ENCODE assay signal across 8 cellular contexts in the genomic region with DNA sequence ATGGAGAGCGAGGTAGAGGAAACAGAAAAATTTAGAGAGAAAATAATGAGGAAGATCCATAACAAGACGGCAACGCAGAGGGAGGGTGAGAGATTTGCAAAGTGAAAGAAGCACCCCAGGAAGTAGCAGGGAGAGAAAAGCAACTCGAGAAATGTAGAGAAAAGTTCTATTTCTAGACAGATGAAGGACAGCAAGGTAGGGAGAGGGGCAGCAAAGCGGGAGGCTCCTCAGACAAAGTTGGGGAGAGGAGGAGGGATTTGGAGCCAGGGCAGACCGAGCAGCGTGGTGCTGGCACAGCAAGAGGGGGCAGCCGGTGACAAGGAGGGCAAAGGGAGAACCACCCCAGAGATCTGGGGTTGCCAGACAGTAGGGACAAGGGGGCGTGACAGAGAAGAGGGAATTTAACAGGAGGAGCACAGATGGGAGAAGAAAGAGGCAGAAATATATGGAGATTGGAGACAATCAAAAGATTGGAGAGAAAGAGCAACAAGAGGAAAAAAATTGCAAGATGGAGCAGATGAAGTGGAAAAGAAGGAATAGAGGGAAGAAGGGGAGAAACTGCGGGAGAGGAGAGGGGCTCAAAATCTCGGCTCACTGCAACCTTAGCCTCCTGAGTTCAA. TPM values are rescaled to one million over a fixed set of nuclear protein-coding genes. Genes with fewer than 3 reads are reported as not detected.
DNase-seq lines count a peak whose midpoint lies in the region; ATAC-seq and TF ChIP-seq lines count a peak whose summit lies in the region.

No MANE protein-coding gene starts in this region.

- 23 to 24% methylated on average over 11 of the region's 11 CpGs for WGBS in endodermal cell (ENCODE audit: insufficient coverage in 1 of 2, insufficient read length in 1 of 2), 2 experiments

- no peaks in the 10 kb centered on the region; the same call in 1 of the 2 replicates for H3K9me2 ChIP-seq in GM23338 (ENCODE audit: insufficient read depth)

- ATAC-seq in GM23338: peak; percentile 30
- ATAC-seq in SK-N-SH treated with all-trans-retinoic acid at 6 μM for 48 hours: peak; percentile 36
- ATAC-seq in naive B cell (ENCODE audit: low read depth in 2 of 2): no peak
- no peak for ATAC-seq in esophagus mucosa
- no peak for ATAC-seq in GM21737 (IDR thresholded peaks at IDR 0.05; ENCODE audit: unreplicated experiment)

- H3K27me3 ChIP-seq in GM23338 (ENCODE audit: insufficient read depth) (no peaks in the 10 kb centered on the region), endodermal cell (ENCODE audit: control insufficient read depth, insufficient read depth, low read length, poor library complexity, severe bottlenecking) (no peaks in the 10 kb centered on the region)

- peak overlapping the region; percentile 93 for H3K4me2 ChIP-seq in GM23338

- H3K36me3 ChIP-seq in GM23338 (ENCODE audit: insufficient read depth) (peaks cover 5% of the 10 kb centered on the region; the same call in 1 of the 2 replicates), endodermal cell (ENCODE audit: control insufficient read depth, insufficient read depth, low read length) (peaks cover 40% of the 10 kb centered on the region)

- H3K4me3 ChIP-seq in GM23338 (peak overlapping the region; percentile 98), endodermal cell (ENCODE audit: low read length) (peak overlapping the region; percentile 97)

- H3F3A ChIP-seq in GM23338 (replicated peaks; ENCODE audit: low read depth): no peaks in the 10 kb centered on the region

- peaks cover 9% of the 10 kb centered on the region for H3K9me3 Mint-ChIP-seq in GM23338
- peaks cover 7% of the 10 kb centered on the region for H3K9me3 Mint-ChIP-seq in endodermal cell
- H3K9me3 Mint-ChIP-seq in naive B cell: peaks cover 0 to 14% (median 0%) of the 10 kb centered on the region in 7 donors

- H3K4me3 Mint-ChIP-seq in GM23338 (peak overlapping the region; percentile 97), endodermal cell (peak overlapping the region; percentile 83), naive B cell (peak overlapping the region; percentile 90 to 99 (median 97))

- H3K27ac Mint-ChIP-seq in GM23338 (peak overlapping the region; percentile 98), endodermal cell (peak overlapping the region; percentile 97), naive B cell (peak overlapping the region; percentile 93 to 99 (median 97))

- peak overlapping the region; percentile 40; the same call in 1 of the 2 replicates for H2AFZ ChIP-seq in GM23338

- H3K79me2 ChIP-seq in GM23338 (replicated peaks; ENCODE audit: insufficient read depth): peaks cover 58% of the 10 kb centered on the region

- H3K36me3 Mint-ChIP-seq in GM23338 (ENCODE audit: low read depth) (peaks cover 46% of the 10 kb centered on the region), endodermal cell (ENCODE audit: low read depth) (peaks cover 39% of the 10 kb centered on the region), naive B cell (peaks cover 17 to 40% of the 10 kb centered on the region in 2 donors)

- TF ChIP-seq CTCF in C4-2B (conservative IDR thresholded peaks at IDR 0.05) (no peak), GM23338 (conservative IDR thresholded peaks at IDR 0.05; ENCODE audit: low read depth in 2 of 2) (no peak), endodermal cell (conservative IDR thresholded peaks at IDR 0.05) (no peak)

- H4K20me1 ChIP-seq in GM23338 (replicated peaks; ENCODE audit: insufficient read depth): peaks cover 25% of the 10 kb centered on the region

- H3K27me3 Mint-ChIP-seq in GM23338 (ENCODE audit: insufficient read depth, low read depth, poor library complexity): peaks cover 14% of the 10 kb centered on the region
- H3K27me3 Mint-ChIP-seq in endodermal cell (ENCODE audit: insufficient read depth): no peaks in the 10 kb centered on the region
- no peaks in the 10 kb centered on the region for H3K27me3 Mint-ChIP-seq in naive B cell

- peak overlapping the region; percentile 100 for H3K9ac ChIP-seq in endodermal cell (ENCODE audit: extremely low read depth, low read length, poor library complexity, severe bottlenecking)

- H3K4me1 Mint-ChIP-seq in GM23338: peaks cover 15% of the 10 kb centered on the region; the same call in 2 of the 3 replicates
- peaks cover 14% of the 10 kb centered on the region for H3K4me1 Mint-ChIP-seq in endodermal cell
- H3K4me1 Mint-ChIP-seq in naive B cell: peaks cover 39 to 54% (median 51%) of the 10 kb centered on the region in 3 donors

- peak; percentile 35 for DNase-seq in GM23338 (ENCODE audit: low spot score)
- peak; percentile 53 for DNase-seq in endodermal cell
- DNase-seq in naive B cell: peak; percentile 10
- no peak for DNase-seq in ureter (ENCODE audit: low spot score)

- H3K9me3 ChIP-seq in endodermal cell (ENCODE audit: control insufficient read depth, low read length): peaks cover 25% of the 10 kb centered on the region

- peak overlapping the region; percentile 93 for H3K27ac ChIP-seq in C4-2B
- H3K27ac ChIP-seq in GM23338 (ENCODE audit: low read depth): peak overlapping the region; percentile 96
- peak overlapping the region; percentile 99 for H3K27ac ChIP-seq in endodermal cell (ENCODE audit: low read depth, low read length)

- H3K4me1 ChIP-seq in GM23338 (ENCODE audit: insufficient read depth) (peaks cover 9% of the 10 kb centered on the region), endodermal cell (ENCODE audit: control insufficient read depth, insufficient read depth, low read length) (no peaks in the 10 kb centered on the region)

TF ChIP-seq in GM23338, 12 proteins besides CTCF, POLR2A, EP300 and RAD21 (continues in another document):
- TF ChIP-seq JUNB (IDR thresholded peaks at IDR 0.05; ENCODE audit: unreplicated experiment): no peak
- TF ChIP-seq NANOG (IDR thresholded peaks at IDR 0.05; ENCODE audit: borderline replicate concordance): no peak
- TF ChIP-seq ZNF331 (CRISPR knock-in tag; IDR thresholded peaks at IDR 0.05; ENCODE audit: low read depth): no peak
- no peak for TF ChIP-seq POLR2AphosphoS5 (IDR thresholded peaks at IDR 0.05; ENCODE audit: low read depth)

TF ChIP-seq in SK-N-SH treated with all-trans-retinoic acid at 6 μM for 48 hours, 23 proteins besides CTCF, POLR2A, EP300 and RAD21 (continues in another document):
- TF ChIP-seq TOX (CRISPR knock-in tag; IDR thresholded peaks at IDR 0.05; ENCODE audit: borderline replicate concordance): no peak
- TF ChIP-seq TSHZ2 (CRISPR knock-in tag; IDR thresholded peaks at IDR 0.05): no peak
- no peak for TF ChIP-seq ZNF70 (CRISPR knock-in tag; IDR thresholded peaks at IDR 0.05)
- no peak for TF ChIP-seq BACH2 (CRISPR knock-in tag; IDR thresholded peaks at IDR 0.05; ENCODE audit: borderline replicate concordance)
- no peak for TF ChIP-seq ZNF8 (CRISPR knock-in tag; IDR thresholded peaks at IDR 0.05)
- TF ChIP-seq CSRNP3 (CRISPR knock-in tag; IDR thresholded peaks at IDR 0.05): no peak
- TF ChIP-seq OSR1 (CRISPR knock-in tag; IDR thresholded peaks at IDR 0.05): no peak

RNA-seq across cellular contexts. Expression of gene ZNF766, which starts 1.0 kb away (rescaled TPM):
- total RNA-seq in GM23338 (2014; rRNA removed; shearing (Covaris generic)): 23.5 and 29.3 TPM in 2 replicates
- polyA plus RNA-seq in GM23338 (2016; fragmentation: Nextera tagmentation; extraction: Ambion mirVana) (20.3 and 22.1 TPM in 2 replicates), naive B cell (ENCODE audit: low read depth in 6 of 6) (10 to 100 TPM; 27.8 to 62.4 (median 56.8) TPM)
- total RNA-seq in endodermal cell (10 to 100 TPM; 31.2 to 41.6 TPM), esophagus mucosa (6.4 TPM), ureter (31.8 TPM)
- 19.9 TPM for polyA plus RNA-seq in endodermal cell (2013, experiment 1 of 2)
- 20.2 TPM for polyA plus RNA-seq in endodermal cell (2013, experiment 2 of 2)

RNA-seq across cellular contexts. Expression of gene ZNF480, which starts 26.6 kb away (rescaled TPM):
- 34.1 and 39.4 TPM in 2 replicates for total RNA-seq in GM23338 (2014; rRNA removed; shearing (Covaris generic))
- 28.8 and 37.9 TPM in 2 replicates for polyA plus RNA-seq in GM23338 (2016; fragmentation: Nextera tagmentation; extraction: Ambion mirVana)
- total RNA-seq in endodermal cell: 10 to 100 TPM; 31.1 to 38.5 TPM
- polyA plus RNA-seq in endodermal cell (2013, experiment 1 of 2): 13.1 TPM
- polyA plus RNA-seq in endodermal cell (2013, experiment 2 of 2): 14.9 TPM
- polyA plus RNA-seq in naive B cell (ENCODE audit: low read depth in 6 of 6): 10 to 100 TPM; 10.1 to 42.2 (median 29.7) TPM
- total RNA-seq in esophagus mucosa: 7.2 TPM
- total RNA-seq in ureter: 23.8 TPM

Comparison
In these comparisons a context has a peak if more than half of its experiments do, and no peak if none do; other contexts are left out.
1. ATAC-seq: peak in GM23338 (single experiment) and SK-N-SH treated with all-trans-retinoic acid at 6 μM for 48 hours (single experiment); none in naive B cell (0 of 2), esophagus mucosa (single experiment) and GM21737 (single experiment).
2. Peak in every context shown above with its lines, with median percentiles within 50 percentile points of each other: H3K27ac ChIP-seq, H3K27ac Mint-ChIP-seq and H3K4me3 Mint-ChIP-seq.